ENCODE assay signal across 8 cellular contexts in genomic region chr1:171781167-171781875, GRCh38. TPM values are rescaled to one million over a fixed set of nuclear protein-coding genes. Genes with fewer than 3 reads are reported as not detected.
DNase-seq lines count a peak whose midpoint lies in the region; ATAC-seq and TF ChIP-seq lines count a peak whose summit lies in the region.

Gene METTL13 (plus strand): TSS chr1:171781660. CDS start chr1:171781968, 308 bp downstream.

- H3K9me3 ChIP-seq in DND-41 (ENCODE audit: insufficient read depth, low read length, severe bottlenecking) (no peaks in the 10 kb centered on the region), GM23248 (ENCODE audit: low read depth) (no peaks in the 10 kb centered on the region), esophagus squamous epithelium (no peaks in the 10 kb centered on the region)

- peak in 3 of 4 donors; percentile 83 to 94 (median 93) for TF ChIP-seq POLR2A in esophagus squamous epithelium (IDR thresholded peaks at IDR 0.05)

- H3K4me3 ChIP-seq in DND-41 (ENCODE audit: low read depth in 1 of 2, low read length in 2 of 2) (peak within 1 kb of the TSS; percentile 40 to 71), GM23248 (peak within 1 kb of the TSS; percentile 84), esophagus squamous epithelium (peak within 1 kb of the TSS; percentile 84 to 92 (median 85))

- H2AFZ ChIP-seq in DND-41 (ENCODE audit: low read depth, low read length): peak within 1 kb of the TSS; percentile 93
- peak within 1 kb of the TSS; percentile 92 for H2AFZ ChIP-seq in GM23248

- no peaks in the 10 kb centered on the region for H3K9me2 ChIP-seq in GM23248 (ENCODE audit: insufficient read depth)

- DNase-seq in DND-41: peak; percentile 99
- peak; percentile 100 for DNase-seq in GM23248
- peak; percentile 98 for DNase-seq in Kasumi-1 (lab: John Stamatoyannopoulos, UW)
- peak; percentile 98 for DNase-seq in RPMI7951 (ENCODE audit: low read depth)
- peak; percentile 99 for DNase-seq in activated T-helper 1 cell treated with anti-CD3 and anti-CD28 coated beads, Interleukin-12 subunit alpha, Interleukin-12 subunit beta, Interleukin-2, Interleukin-4 antibody, amounts not matched to agents 30 ng/mL and 10 ng/mL and 1 ng/mL, durations not matched to agents 14 hours and 24 hours and 36 hours (ENCODE audit: low spot score)
- DNase-seq in esophagus squamous epithelium (lab: John Stamatoyannopoulos, UW): peak; percentile 95
- DNase-seq in myocyte (ENCODE audit: low read depth): peak; percentile 100
- peak; percentile 97 to 98 for DNase-seq in stimulated activated CD8-positive, alpha-beta memory T cell treated with anti-CD3 and anti-CD28 coated beads, Interleukin-7, amount 100 ng/mL, for 48 hours (ENCODE audit: extremely low read depth in 1 of 2, low read depth in 1 of 2)

- H3K4me1 ChIP-seq in DND-41 (ENCODE audit: insufficient read depth, low read length) (peaks cover 47% of the 10 kb centered on the region), GM23248 (ENCODE audit: insufficient read depth) (peaks cover 5% of the 10 kb centered on the region), esophagus squamous epithelium (peaks cover 14 to 50% (median 18%) of the 10 kb centered on the region in 3 donors)

- in situ Hi-C loops in GM23248 (cut with MboI): no loop called here

- peak within 1 kb of the TSS; percentile 93 for H3K4me3 Mint-ChIP-seq in activated T-helper 1 cell treated with anti-CD3 and anti-CD28 coated beads, Interleukin-12 subunit alpha, Interleukin-12 subunit beta, Interleukin-2, Interleukin-4 antibody, amounts not matched to agents 30 ng/mL and 10 ng/mL and 1 ng/mL, durations not matched to agents 14 hours and 24 hours and 36 hours

- H3K4me1 Mint-ChIP-seq in activated T-helper 1 cell treated with anti-CD3 and anti-CD28 coated beads, Interleukin-12 subunit alpha, Interleukin-12 subunit beta, Interleukin-2, Interleukin-4 antibody, amounts not matched to agents 30 ng/mL and 10 ng/mL and 1 ng/mL, durations not matched to agents 14 hours and 24 hours and 36 hours (ENCODE audit: low read depth): peaks cover 57% of the 10 kb centered on the region

- ATAC-seq in DND-41 (ENCODE audit: insufficient read depth, low read depth): peak; percentile 93

- no peaks in the 10 kb centered on the region for H3K9me3 Mint-ChIP-seq in activated T-helper 1 cell treated with anti-CD3 and anti-CD28 coated beads, Interleukin-12 subunit alpha, Interleukin-12 subunit beta, Interleukin-2, Interleukin-4 antibody, amounts not matched to agents 30 ng/mL and 10 ng/mL and 1 ng/mL, durations not matched to agents 14 hours and 24 hours and 36 hours

- H3K9ac ChIP-seq in DND-41 (ENCODE audit: low read depth, low read length): peak within 1 kb of the TSS; percentile 72
- H3K9ac ChIP-seq in GM23248: peak within 1 kb of the TSS; percentile 88

- peaks cover 23% of the 10 kb centered on the region for H3K36me3 Mint-ChIP-seq in activated T-helper 1 cell treated with anti-CD3 and anti-CD28 coated beads, Interleukin-12 subunit alpha, Interleukin-12 subunit beta, Interleukin-2, Interleukin-4 antibody, amounts not matched to agents 30 ng/mL and 10 ng/mL and 1 ng/mL, durations not matched to agents 14 hours and 24 hours and 36 hours (ENCODE audit: low read depth)

- H3K79me2 ChIP-seq in DND-41 (ENCODE audit: insufficient read depth, low read length): peaks cover 44% of the 10 kb centered on the region
- H3K79me2 ChIP-seq in GM23248 (ENCODE audit: insufficient read depth): peaks cover 45% of the 10 kb centered on the region

- H3K27ac ChIP-seq in DND-41 (ENCODE audit: low read length) (peak within 1 kb of the TSS; percentile 94), GM23248 (peak within 1 kb of the TSS; percentile 81), esophagus squamous epithelium (peak within 1 kb of the TSS; percentile 86 to 95 (median 90))

- H3K27ac Mint-ChIP-seq in activated T-helper 1 cell treated with anti-CD3 and anti-CD28 coated beads, Interleukin-12 subunit alpha, Interleukin-12 subunit beta, Interleukin-2, Interleukin-4 antibody, amounts not matched to agents 30 ng/mL and 10 ng/mL and 1 ng/mL, durations not matched to agents 14 hours and 24 hours and 36 hours: peak within 1 kb of the TSS; percentile 88

- H3K36me3 ChIP-seq in DND-41 (ENCODE audit: insufficient read depth, low read length) (peaks cover 26% of the 10 kb centered on the region), GM23248 (ENCODE audit: low read depth) (0 out of 2 replicates have a peak, but pooled peaks cover 1% of the 10 kb centered on the region), esophagus squamous epithelium (peaks cover 0 to 26% (median 7%) of the 10 kb centered on the region in 3 donors)

- peaks cover 6% of the 10 kb centered on the region for H3F3A ChIP-seq in GM23248 (ENCODE audit: insufficient read depth)

- peaks cover 8% of the 10 kb centered on the region; the same call in 1 of the 2 replicates for H4K20me1 ChIP-seq in DND-41 (ENCODE audit: insufficient read depth, low read length)
- H4K20me1 ChIP-seq in GM23248 (ENCODE audit: insufficient read depth): no peaks in the 10 kb centered on the region

- H3K4me2 ChIP-seq in DND-41 (ENCODE audit: insufficient read depth, low read length) (peak within 1 kb of the TSS; percentile 79), GM23248 (ENCODE audit: unreplicated experiment) (peak within 1 kb of the TSS; percentile 89)

- H3K27me3 ChIP-seq in DND-41 (ENCODE audit: insufficient read depth, low read length, poor library complexity) (no peaks in the 10 kb centered on the region), GM23248 (replicated peaks; ENCODE audit: insufficient read depth) (no peaks in the 10 kb centered on the region), esophagus squamous epithelium (no peaks in the 10 kb centered on the region)

- TF ChIP-seq CTCF in DND-41 (IDR thresholded peaks at IDR 0.05; ENCODE audit: borderline replicate concordance, extremely low read depth, low read length, poor library complexity, severe bottlenecking) (no peak), esophagus squamous epithelium (IDR thresholded peaks at IDR 0.05) (peak in 1 of 6 experiments; percentile 15)

- intact Hi-C loops in activated T-helper 1 cell treated with anti-CD3 and anti-CD28 coated beads, Interleukin-12 subunit alpha, Interleukin-12 subunit beta, Interleukin-2, Interleukin-4 antibody, amounts not matched to agents 30 ng/mL and 10 ng/mL and 1 ng/mL, durations not matched to agents 14 hours and 24 hours and 36 hours (cut with micrococcal nuclease): loop anchor here (1.0 to 10.0 kb wide), 10 partner anchors 13 to 1709 kb away; partner anchors contain the start of genes DNM3, KIFAP3, PRDX6 and PRRC2C
- intact Hi-C loops in esophagus squamous epithelium (cut with DNase I): loop anchor here (5.0 kb wide), 1 partner anchor 39 kb away; the partner anchor contains the start of gene VAMP4

- 0 to 1% methylated on average over 48 to 58 of the region's 58 CpGs for WGBS in GM23248 (ENCODE audit: low coverage in 1 of 2, low lambda C conversion rate in 2 of 2, missing lambda C conversion rate in 2 of 2), 2 experiments
- WGBS in esophagus squamous epithelium, 2 donors: 0 to 1% methylated on average over 20 to 42 of the region's 58 CpGs

- H3K27me3 Mint-ChIP-seq in activated T-helper 1 cell treated with anti-CD3 and anti-CD28 coated beads, Interleukin-12 subunit alpha, Interleukin-12 subunit beta, Interleukin-2, Interleukin-4 antibody, amounts not matched to agents 30 ng/mL and 10 ng/mL and 1 ng/mL, durations not matched to agents 14 hours and 24 hours and 36 hours (ENCODE audit: insufficient read depth): no peaks in the 10 kb centered on the region

RNA-seq across cellular contexts. Expression of gene METTL13, which starts in this region (rescaled TPM):
- total RNA-seq in GM23248 (2014; rRNA removed; shearing (Covaris generic)): 19.6 and 22.0 TPM in 2 replicates
- 17.8 and 18.8 TPM in 2 replicates for polyA plus RNA-seq in GM23248 (2016; fragmentation: Nextera tagmentation; extraction: Ambion mirVana)
- 16.7 and 22.0 TPM in 2 replicates for total RNA-seq in RPMI7951 (2014; rRNA removed; shearing (Covaris generic))
- 55.6 and 56.5 TPM in 2 replicates for total RNA-seq in activated T-helper 1 cell treated with anti-CD3 and anti-CD28 coated beads, Interleukin-12 subunit alpha, Interleukin-12 subunit beta, Interleukin-2, Interleukin-4 antibody, amounts not matched to agents 30 ng/mL and 10 ng/mL and 1 ng/mL, durations not matched to agents 14 hours and 24 hours and 36 hours
- 10 to 100 TPM; 14.0 to 20.8 (median 18.3) TPM for total RNA-seq in esophagus squamous epithelium
- 19.5 and 21.3 TPM in 2 replicates for total RNA-seq in myocyte
- polyA plus RNA-seq in myocyte (2012): 26.9 TPM

Comparison
In these comparisons a context has a peak if more than half of its experiments do, and no peak if none do; other contexts are left out.
1. Peak in every context shown above with its lines: DNase-seq, ATAC-seq, H3K4me3 ChIP-seq and H3K27ac ChIP-seq.